Comparison of ENCODE assay signal across 2 cellular contexts in the genomic region with DNA sequence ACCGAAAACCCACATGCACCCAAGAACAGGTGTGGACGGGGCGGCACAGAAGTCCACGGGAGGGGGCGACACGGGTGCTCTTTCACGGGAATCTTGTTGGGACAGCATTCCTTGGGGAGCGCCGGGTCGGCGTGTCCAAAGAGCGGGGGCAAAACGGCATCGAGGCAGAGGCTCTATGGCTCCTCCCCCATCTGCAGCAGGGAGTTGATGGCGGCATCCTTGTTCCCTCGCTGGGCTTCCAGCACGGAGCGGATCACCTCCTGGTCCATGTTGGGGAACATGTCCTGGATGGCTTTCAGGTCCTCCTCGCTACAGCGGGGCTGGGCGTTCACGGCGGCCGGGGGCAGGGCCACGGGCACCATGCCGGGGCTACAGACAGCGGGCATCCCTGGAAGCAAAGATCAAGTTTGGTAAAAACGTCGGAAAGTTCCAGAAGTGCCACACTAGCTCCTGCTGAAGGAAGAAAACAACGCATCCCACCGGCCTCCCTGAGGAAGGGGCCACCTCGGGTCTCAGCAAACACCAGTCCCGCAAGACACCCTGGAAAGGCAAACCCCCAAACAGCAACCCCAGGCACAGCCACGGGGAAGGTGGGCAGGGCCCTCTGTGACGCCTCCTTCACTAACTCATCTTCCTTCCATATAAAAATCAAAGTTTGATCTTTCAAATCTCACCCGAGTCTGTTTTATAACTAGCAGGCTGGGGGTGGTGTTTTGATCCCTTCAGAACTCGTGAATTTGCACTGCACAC.
TF ChIP-seq lines count a peak whose summit lies in the region.

No MANE protein-coding gene starts in this region.

TF ChIP-seq in WTC11, 78 proteins besides CTCF, POLR2A, EP300 and RAD21:
- TF ChIP-seq ESRRA (CRISPR knock-in tag; IDR thresholded peaks at IDR 0.05; ENCODE audit: borderline replicate concordance), result no peak
- TF ChIP-seq, protein P1, sequence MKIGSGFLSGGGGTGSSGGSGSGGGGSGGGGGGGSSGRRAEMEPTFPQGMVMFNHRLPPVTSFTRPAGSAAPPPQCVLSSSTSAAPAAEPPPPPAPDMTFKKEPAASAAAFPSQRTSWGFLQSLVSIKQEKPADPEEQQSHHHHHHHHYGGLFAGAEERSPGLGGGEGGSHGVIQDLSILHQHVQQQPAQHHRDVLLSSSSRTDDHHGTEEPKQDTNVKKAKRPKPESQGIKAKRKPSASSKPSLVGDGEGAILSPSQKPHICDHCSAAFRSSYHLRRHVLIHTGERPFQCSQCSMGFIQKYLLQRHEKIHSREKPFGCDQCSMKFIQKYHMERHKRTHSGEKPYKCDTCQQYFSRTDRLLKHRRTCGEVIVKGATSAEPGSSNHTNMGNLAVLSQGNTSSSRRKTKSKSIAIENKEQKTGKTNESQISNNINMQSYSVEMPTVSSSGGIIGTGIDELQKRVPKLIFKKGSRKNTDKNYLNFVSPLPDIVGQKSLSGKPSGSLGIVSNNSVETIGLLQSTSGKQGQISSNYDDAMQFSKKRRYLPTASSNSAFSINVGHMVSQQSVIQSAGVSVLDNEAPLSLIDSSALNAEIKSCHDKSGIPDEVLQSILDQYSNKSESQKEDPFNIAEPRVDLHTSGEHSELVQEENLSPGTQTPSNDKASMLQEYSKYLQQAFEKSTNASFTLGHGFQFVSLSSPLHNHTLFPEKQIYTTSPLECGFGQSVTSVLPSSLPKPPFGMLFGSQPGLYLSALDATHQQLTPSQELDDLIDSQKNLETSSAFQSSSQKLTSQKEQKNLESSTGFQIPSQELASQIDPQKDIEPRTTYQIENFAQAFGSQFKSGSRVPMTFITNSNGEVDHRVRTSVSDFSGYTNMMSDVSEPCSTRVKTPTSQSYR (CRISPR knock-in tag; IDR thresholded peaks at IDR 0.05), result no peak
- no peak for TF ChIP-seq NFE2L1 (CRISPR knock-in tag; IDR thresholded peaks at IDR 0.05)
- no peak for TF ChIP-seq NR2C2 (CRISPR knock-in tag; IDR thresholded peaks at IDR 0.05)

TF ChIP-seq in HepG2, 621 proteins besides CTCF, POLR2A, EP300 and RAD21:
- TF ChIP-seq ZNF441 (CRISPR knock-in tag; IDR thresholded peaks at IDR 0.05; ENCODE audit: borderline replicate concordance), result no peak
- TF ChIP-seq, protein P2, sequence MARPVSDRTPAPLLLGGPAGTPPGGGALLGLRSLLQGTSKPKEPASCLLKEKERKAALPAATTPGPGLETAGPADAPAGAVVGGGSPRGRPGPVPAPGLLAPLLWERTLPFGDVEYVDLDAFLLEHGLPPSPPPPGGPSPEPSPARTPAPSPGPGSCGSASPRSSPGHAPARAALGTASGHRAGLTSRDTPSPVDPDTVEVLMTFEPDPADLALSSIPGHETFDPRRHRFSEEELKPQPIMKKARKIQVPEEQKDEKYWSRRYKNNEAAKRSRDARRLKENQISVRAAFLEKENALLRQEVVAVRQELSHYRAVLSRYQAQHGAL (CRISPR knock-in tag; IDR thresholded peaks at IDR 0.05; ENCODE audit: not compliant biosample characterization), result no peak
- TF ChIP-seq, protein P3, sequence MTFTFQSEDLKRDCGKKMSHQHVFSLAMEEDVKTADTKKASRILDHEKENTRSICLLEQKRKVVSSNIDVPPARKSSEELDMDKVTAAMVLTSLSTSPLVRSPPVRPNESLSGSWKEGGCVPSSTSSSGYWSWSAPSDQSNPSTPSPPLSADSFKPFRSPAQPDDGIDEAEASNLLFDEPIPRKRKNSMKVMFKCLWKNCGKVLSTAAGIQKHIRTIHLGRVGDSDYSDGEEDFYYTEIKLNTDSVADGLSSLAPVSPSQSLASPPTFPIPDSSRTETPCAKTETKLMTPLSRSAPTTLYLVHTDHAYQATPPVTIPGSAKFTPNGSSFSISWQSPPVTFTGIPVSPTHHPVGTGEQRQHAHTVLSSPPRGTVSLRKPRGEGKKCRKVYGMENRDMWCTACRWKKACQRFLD (CRISPR knock-in tag; IDR thresholded peaks at IDR 0.05; ENCODE audit: borderline replicate concordance), result no peak
- TF ChIP-seq, protein P4, sequence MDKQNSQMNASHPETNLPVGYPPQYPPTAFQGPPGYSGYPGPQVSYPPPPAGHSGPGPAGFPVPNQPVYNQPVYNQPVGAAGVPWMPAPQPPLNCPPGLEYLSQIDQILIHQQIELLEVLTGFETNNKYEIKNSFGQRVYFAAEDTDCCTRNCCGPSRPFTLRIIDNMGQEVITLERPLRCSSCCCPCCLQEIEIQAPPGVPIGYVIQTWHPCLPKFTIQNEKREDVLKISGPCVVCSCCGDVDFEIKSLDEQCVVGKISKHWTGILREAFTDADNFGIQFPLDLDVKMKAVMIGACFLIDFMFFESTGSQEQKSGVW (CRISPR knock-in tag; IDR thresholded peaks at IDR 0.05; ENCODE audit: borderline replicate concordance), result no peak
- TF ChIP-seq FOXC1 (CRISPR knock-in tag; IDR thresholded peaks at IDR 0.05; ENCODE audit: borderline replicate concordance), result no peak
- no peak for TF ChIP-seq TCF7 (IDR thresholded peaks at IDR 0.05; ENCODE audit: low read depth)
- TF ChIP-seq, protein P5, sequence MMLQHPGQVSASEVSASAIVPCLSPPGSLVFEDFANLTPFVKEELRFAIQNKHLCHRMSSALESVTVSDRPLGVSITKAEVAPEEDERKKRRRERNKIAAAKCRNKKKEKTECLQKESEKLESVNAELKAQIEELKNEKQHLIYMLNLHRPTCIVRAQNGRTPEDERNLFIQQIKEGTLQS (CRISPR knock-in tag; IDR thresholded peaks at IDR 0.05), result no peak
- no peak for TF ChIP-seq HNF4A (CRISPR knock-in tag; IDR thresholded peaks at IDR 0.05)
- no peak for TF ChIP-seq NFIC (IDR thresholded peaks at IDR 0.05; ENCODE audit: low read length)
- TF ChIP-seq MTA1 (CRISPR knock-in tag; IDR thresholded peaks at IDR 0.05; ENCODE audit: borderline replicate concordance), result no peak
- TF ChIP-seq ZNF878 (CRISPR knock-in tag; IDR thresholded peaks at IDR 0.05), result no peak
- TF ChIP-seq, protein P6, sequence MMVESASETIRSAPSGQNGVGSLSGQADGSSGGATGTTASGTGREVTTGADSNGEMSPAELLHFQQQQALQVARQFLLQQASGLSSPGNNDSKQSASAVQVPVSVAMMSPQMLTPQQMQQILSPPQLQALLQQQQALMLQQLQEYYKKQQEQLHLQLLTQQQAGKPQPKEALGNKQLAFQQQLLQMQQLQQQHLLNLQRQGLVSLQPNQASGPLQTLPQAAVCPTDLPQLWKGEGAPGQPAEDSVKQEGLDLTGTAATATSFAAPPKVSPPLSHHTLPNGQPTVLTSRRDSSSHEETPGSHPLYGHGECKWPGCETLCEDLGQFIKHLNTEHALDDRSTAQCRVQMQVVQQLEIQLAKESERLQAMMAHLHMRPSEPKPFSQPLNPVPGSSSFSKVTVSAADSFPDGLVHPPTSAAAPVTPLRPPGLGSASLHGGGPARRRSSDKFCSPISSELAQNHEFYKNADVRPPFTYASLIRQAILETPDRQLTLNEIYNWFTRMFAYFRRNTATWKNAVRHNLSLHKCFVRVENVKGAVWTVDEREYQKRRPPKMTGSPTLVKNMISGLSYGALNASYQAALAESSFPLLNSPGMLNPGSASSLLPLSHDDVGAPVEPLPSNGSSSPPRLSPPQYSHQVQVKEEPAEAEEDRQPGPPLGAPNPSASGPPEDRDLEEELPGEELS (CRISPR knock-in tag; IDR thresholded peaks at IDR 0.05), result no peak
- no peak for TF ChIP-seq ZNF501 (CRISPR knock-in tag; IDR thresholded peaks at IDR 0.05)
- TF ChIP-seq, protein P7, sequence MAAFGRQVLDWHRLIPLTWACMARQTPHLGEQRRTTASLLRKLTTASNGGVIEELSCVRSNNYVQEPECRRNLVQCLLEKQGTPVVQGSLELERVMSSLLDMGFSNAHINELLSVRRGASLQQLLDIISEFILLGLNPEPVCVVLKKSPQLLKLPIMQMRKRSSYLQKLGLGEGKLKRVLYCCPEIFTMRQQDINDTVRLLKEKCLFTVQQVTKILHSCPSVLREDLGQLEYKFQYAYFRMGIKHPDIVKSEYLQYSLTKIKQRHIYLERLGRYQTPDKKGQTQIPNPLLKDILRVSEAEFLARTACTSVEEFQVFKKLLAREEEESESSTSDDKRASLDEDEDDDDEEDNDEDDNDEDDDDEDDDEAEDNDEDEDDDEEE (CRISPR knock-in tag; IDR thresholded peaks at IDR 0.05), result no peak
- no peak for TF ChIP-seq HNRNPL (IDR thresholded peaks at IDR 0.05; ENCODE audit: low read depth, low read length)
- no peak for TF ChIP-seq ZNF354B (CRISPR knock-in tag; IDR thresholded peaks at IDR 0.05)
